12 cellular contexts compared by ENCODE assay signal in the genomic region with DNA sequence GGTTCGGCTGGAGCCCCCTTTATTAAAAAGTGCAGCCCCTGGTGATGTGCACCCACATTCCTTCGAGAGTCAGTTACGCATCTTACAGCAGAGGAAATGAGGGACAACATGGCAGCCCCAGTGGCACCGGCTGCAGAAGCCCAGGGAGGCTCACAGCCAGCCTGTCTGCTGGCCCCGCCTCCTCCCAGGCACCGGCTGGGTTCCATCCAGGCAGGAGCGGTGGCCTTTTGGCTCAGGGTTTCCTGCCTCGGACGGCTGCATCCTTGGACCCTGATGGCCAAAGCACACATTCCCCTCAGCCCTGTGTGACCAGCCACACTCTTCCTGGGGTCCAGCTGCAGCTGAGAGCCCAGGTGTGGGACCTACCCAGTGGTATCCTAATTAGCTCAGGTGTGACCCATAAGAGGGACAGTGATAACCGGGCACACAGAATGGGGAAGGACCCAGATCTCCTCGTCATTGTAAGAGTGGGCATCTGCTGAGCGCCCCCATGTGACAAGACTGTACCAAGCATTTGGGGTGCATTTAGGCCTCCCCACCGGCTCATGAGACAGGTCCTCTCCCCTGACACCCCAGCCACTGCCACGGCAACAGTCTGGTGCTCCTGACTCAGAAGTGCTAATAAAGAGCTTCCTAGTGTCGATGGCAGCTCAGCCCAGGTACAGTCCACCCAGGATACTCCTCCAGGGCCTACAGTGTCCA.
DNase-seq lines count a peak whose midpoint lies in the region; ATAC-seq, FAIRE-seq and TF ChIP-seq lines count a peak whose summit lies in the region.
"Had no signal": no experiment of that assay in that cellular context is flagged by ENCODE, and none has a peak within 500 bp of the region (broad histone marks: within the 10 kb centered on the region; RNA-seq: fewer than 3 reads in every experiment).

No MANE protein-coding gene starts in this region.

- H3K9me3 ChIP-seq in SU-DHL-6 (ENCODE audit: insufficient read depth, low read length) (no peaks in the 10 kb centered on the region), kidney (ENCODE audit: control insufficient read depth in 1 of 2, low read length in 2 of 2) (no peaks in the 10 kb centered on the region), skeletal muscle tissue (ENCODE audit: control insufficient read depth in 3 of 3, low read length in 3 of 3) (no peaks in the 10 kb centered on the region), colonic mucosa (no peaks in the 10 kb centered on the region)

- H3K9me2 ChIP-seq in SU-DHL-6 (replicated peaks; ENCODE audit: insufficient read depth, low read length): no peaks in the 10 kb centered on the region

- DNase-seq in kidney (peak; percentile 82), colonic mucosa (no peak)
- no peak for DNase-seq in activated naive CD4-positive, alpha-beta T cell treated with Interleukin-2 at 50 U/mL for 16 hours
- DNase-seq: caudate nucleus, left colon, NCI-H2029 treated with DMSO at 0.1 percent for 48 hours had no signal

- ATAC-seq in HG03139 (IDR thresholded peaks at IDR 0.05; ENCODE audit: unreplicated experiment) (no peak), GM21526 (IDR thresholded peaks at IDR 0.05; ENCODE audit: low FRiP score, unreplicated experiment) (no peak)
- ATAC-seq: activated CD4-positive, CD25-positive, alpha-beta regulatory T cell treated with anti-CD3 and anti-CD28 coated beads, Interleukin-2, amount 50 U/mL, for 24 hours; left colon had no signal

- no peak for FAIRE-seq in kidney (lab: Jason Lieb, UNC)

- no peaks in the 10 kb centered on the region for H3K79me2 ChIP-seq in SU-DHL-6 (ENCODE audit: insufficient read depth, low read length)

- H3K27ac ChIP-seq in SU-DHL-6 (ENCODE audit: low read depth, low read length) (no peak overlapping the region), kidney (ENCODE audit: low read depth in 2 of 2, low read length in 2 of 2) (peak overlapping the region; percentile 19 to 51), skeletal muscle tissue (ENCODE audit: low read depth, low read length) (peak overlapping the region; percentile 30), colonic mucosa (no peak overlapping the region)

- H3K36me3 ChIP-seq in SU-DHL-6 (ENCODE audit: low read length) (no peaks in the 10 kb centered on the region), kidney (ENCODE audit: control insufficient read depth in 1 of 2, insufficient read depth in 2 of 2, low read length in 2 of 2) (no peaks in the 10 kb centered on the region), skeletal muscle tissue (ENCODE audit: control insufficient read depth in 3 of 3, insufficient read depth in 3 of 3, low read length in 3 of 3) (no peaks in the 10 kb centered on the region), colonic mucosa (no peaks in the 10 kb centered on the region)

- intact Hi-C loops in kidney (cut with DNase I) (no loop called here), colonic mucosa (cut with DNase I) (no loop called here)

- no peaks in the 10 kb centered on the region for H3K27me3 ChIP-seq in SU-DHL-6 (ENCODE audit: low read length)
- H3K27me3 ChIP-seq in skeletal muscle tissue (ENCODE audit: control insufficient read depth in 3 of 3, insufficient read depth in 3 of 3, low read length in 3 of 3): peaks cover 0 to 3% (median 0%) of the 10 kb centered on the region in 3 donors
- no peaks in the 10 kb centered on the region for H3K27me3 ChIP-seq in colonic mucosa

- TF ChIP-seq CTCF in GM12875 (IDR thresholded peaks at IDR 0.05; ENCODE audit: borderline replicate concordance, insufficient read depth, low read depth, low read length): 0 out of 2 replicates have a peak, but pooled peaks have one; percentile 10
- TF ChIP-seq CTCF in SU-DHL-6 (IDR thresholded peaks at IDR 0.05; ENCODE audit: insufficient read depth, low read length, poor library complexity, severe bottlenecking): peak; percentile 16
- TF ChIP-seq CTCF in kidney (IDR thresholded peaks at IDR 0.05; ENCODE audit: borderline replicate concordance, extremely low read depth, insufficient read depth): no peak
- no peak for TF ChIP-seq CTCF in colonic mucosa (IDR thresholded peaks at IDR 0.05)

- H3K4me2 ChIP-seq in SU-DHL-6 (ENCODE audit: low read depth, low read length, poor library complexity, severe bottlenecking): no peak overlapping the region

- H4K20me1 ChIP-seq in SU-DHL-6 (ENCODE audit: low read depth, low read length): no peaks in the 10 kb centered on the region

- H3K4me1 ChIP-seq in kidney (ENCODE audit: control insufficient read depth in 1 of 2, insufficient read depth in 1 of 2, low read depth in 1 of 2, low read length in 2 of 2) (peaks cover 11 to 32% of the 10 kb centered on the region in 2 donors), skeletal muscle tissue (ENCODE audit: control insufficient read depth in 3 of 3, insufficient read depth in 3 of 3, low read length in 3 of 3) (peaks cover 37 to 55% (median 48%) of the 10 kb centered on the region in 3 donors), colonic mucosa (peaks cover 11% of the 10 kb centered on the region)

- no peak overlapping the region for H2AFZ ChIP-seq in SU-DHL-6 (ENCODE audit: low read depth, low read length, severe bottlenecking)

- H3K4me3 ChIP-seq in GM12875 (ENCODE audit: low read depth, low read length) (no peak overlapping the region), SU-DHL-6 (ENCODE audit: insufficient read depth, low read length, poor library complexity, severe bottlenecking) (no peak overlapping the region), kidney (ENCODE audit: low read length in 2 of 2) (peak overlapping the region in 1 of 2 donors; percentile 13), skeletal muscle tissue (ENCODE audit: low read length in 3 of 3) (peak overlapping the region in 2 of 3 donors; percentile 26 to 52), colonic mucosa (no peak overlapping the region)

- H3K9ac ChIP-seq in SU-DHL-6 (ENCODE audit: low read length) (no peak overlapping the region), kidney (ENCODE audit: low read length in 2 of 2) (no peak overlapping the region), skeletal muscle tissue (ENCODE audit: low read depth in 1 of 3, low read length in 3 of 3) (peak overlapping the region in 1 of 3 donors; percentile 62), colonic mucosa (ENCODE audit: low read depth in 2 of 2, low read length in 2 of 2) (no peak overlapping the region)

- no peaks in the 10 kb centered on the region for H3F3A ChIP-seq in SU-DHL-6 (ENCODE audit: insufficient read depth)

Comparison
In these comparisons a context has a peak if more than half of its experiments do, and no peak if none do; other contexts are left out.
1. H3K4me3 ChIP-seq: peak in skeletal muscle tissue (2 of 3); none in GM12875 (single experiment), SU-DHL-6 (single experiment) and colonic mucosa (single experiment).
2. CTCF ChIP-seq: peak in GM12875 (single experiment) and SU-DHL-6 (single experiment); none in kidney (single experiment) and colonic mucosa (single experiment).
3. H3K27ac ChIP-seq: peak in kidney (2 of 2) and skeletal muscle tissue (single experiment); none in SU-DHL-6 (single experiment) and colonic mucosa (single experiment).